ENCODE assay signal across 11 cellular contexts in the genomic region with DNA sequence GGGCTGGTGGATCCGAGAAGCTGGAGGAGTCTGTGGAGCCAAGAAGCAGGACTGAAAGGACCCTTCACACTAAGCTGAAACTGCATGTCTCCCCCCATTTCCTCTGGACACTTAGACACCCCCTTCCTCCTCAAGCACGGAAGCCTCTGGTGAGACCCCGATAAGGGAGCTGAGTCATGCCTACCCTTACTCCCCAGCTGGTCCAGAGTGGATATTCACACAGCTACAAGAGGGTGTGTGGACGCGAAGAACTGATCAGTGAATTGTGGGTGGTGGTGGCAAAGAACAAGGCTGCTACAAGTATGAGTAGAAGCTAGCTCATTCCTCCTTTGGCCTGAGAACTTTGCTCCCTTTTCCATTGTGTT. TPM values are rescaled to one million over a fixed set of nuclear protein-coding genes. Genes with fewer than 3 reads are reported as not detected.
DNase-seq lines count a peak whose midpoint lies in the region; ATAC-seq and TF ChIP-seq lines count a peak whose summit lies in the region.
"Had no signal": no experiment of that assay in that cellular context is flagged by ENCODE, and none has a peak within 500 bp of the region (broad histone marks: within the 10 kb centered on the region; RNA-seq: fewer than 3 reads in every experiment).

No MANE protein-coding gene starts in this region.

- intact Hi-C loops in heart left ventricle (cut with DNase I) (loop anchor here (1.0 to 5.0 kb wide), 8 partner anchors 35 to 80 kb away; a partner anchor contains a TSS), cardiac septum (cut with DNase I) (no loop called here), vagina (cut with DNase I) (loop anchor here (1.0 to 5.0 kb wide), 3 partner anchors 35 to 81 kb away; a partner anchor contains a TSS)

- H3K36me3 ChIP-seq in heart left ventricle: peaks cover 0 to 40% (median 37%) of the 10 kb centered on the region in 9 donors
- peaks cover 45% of the 10 kb centered on the region for H3K36me3 ChIP-seq in mesodermal cell (ENCODE audit: control insufficient read depth, insufficient read depth, low read length)
- peaks cover 0 to 32% of the 10 kb centered on the region in 2 donors for H3K36me3 ChIP-seq in vagina

- H3K27me3 ChIP-seq in heart left ventricle: no peaks in the 10 kb centered on the region
- no peaks in the 10 kb centered on the region for H3K27me3 ChIP-seq in vagina
- H3K27me3 ChIP-seq: BE2C had no signal

- WGBS in heart left ventricle, 4 donors: 11 to 33% (median 18%) methylated on average over 5 of the region's 5 CpGs
- 14% methylated on average over 1 of the region's 5 CpGs; no CpG with 5 or more reads in 1 of the 2 experiments for WGBS in mesodermal cell (ENCODE audit: insufficient coverage in 2 of 2), 2 experiments

- DNase-seq in heart left ventricle: peak in 1 of 5 donors; percentile 22
- no peak for DNase-seq in cardiac septum (ENCODE audit: low spot score)
- no peak for DNase-seq in choroid plexus epithelial cell (ENCODE audit: low read depth)
- no peak for DNase-seq in vagina (ENCODE audit: extremely low spot score in 2 of 2)
- no peak for DNase-seq in NOMO-1 (lab: John Stamatoyannopoulos, UW; ENCODE audit: unreplicated experiment in 2 of 2)
- no peak for DNase-seq in medulla oblongata (ENCODE audit: extremely low spot score)
- DNase-seq: BE2C, NCI-H2171 had no signal

- ATAC-seq in heart left ventricle (no peak), HG03469 (IDR thresholded peaks at IDR 0.05; ENCODE audit: unreplicated experiment) (no peak)

- H3K27ac ChIP-seq in heart left ventricle (peak overlapping the region; percentile 68 to 99 (median 98)), mesodermal cell (ENCODE audit: low read depth, low read length, severe bottlenecking) (peak overlapping the region; percentile 91), vagina (peak overlapping the region; percentile 75)

- H3K4me3 ChIP-seq in heart left ventricle (peak overlapping the region in 11 of 12 donors; percentile 10 to 98 (median 84)), choroid plexus epithelial cell (ENCODE audit: low read depth, low read length) (peak overlapping the region; percentile 46), mesodermal cell (ENCODE audit: extremely low read depth, insufficient read depth, low read length, poor library complexity, severe bottlenecking) (peak overlapping the region; percentile 94), vagina (peak overlapping the region; percentile 84 to 92)

- no peak for TF ChIP-seq CTCF in heart left ventricle (IDR thresholded peaks at IDR 0.05)
- no peak for TF ChIP-seq CTCF in choroid plexus epithelial cell (conservative IDR thresholded peaks at IDR 0.05; ENCODE audit: low read depth, low read length)
- TF ChIP-seq CTCF in vagina (IDR thresholded peaks at IDR 0.05): no peak

- peaks cover 7 to 60% (median 50%) of the 10 kb centered on the region in 12 donors for H3K4me1 ChIP-seq in heart left ventricle
- H3K4me1 ChIP-seq in mesodermal cell (ENCODE audit: control insufficient read depth, insufficient read depth, low read length, poor library complexity, severe bottlenecking): peaks cover 39% of the 10 kb centered on the region
- H3K4me1 ChIP-seq in vagina: peaks cover 57% of the 10 kb centered on the region

- H3K9me3 ChIP-seq in heart left ventricle: no peaks in the 10 kb centered on the region
- H3K9me3 ChIP-seq in mesodermal cell (ENCODE audit: control insufficient read depth, low read length): no peaks in the 10 kb centered on the region
- H3K9me3 ChIP-seq in vagina: no peaks in the 10 kb centered on the region
- H3K9me3 ChIP-seq: BE2C had no signal

- TF ChIP-seq POLR2A in heart left ventricle (IDR thresholded peaks at IDR 0.05): no peak
- TF ChIP-seq POLR2A in vagina (IDR thresholded peaks at IDR 0.05): no peak

RNA-seq across cellular contexts. Expression of a gene that starts 4.3 kb away (rescaled TPM):
- total RNA-seq in heart left ventricle: 100 to 1,000 TPM; 193 to 373 (median 261) TPM
- 100 to 1,000 TPM; 152 to 241 TPM for polyA plus RNA-seq in heart left ventricle
- total RNA-seq in cardiac septum: 291 TPM
- 146 TPM for polyA plus RNA-seq in mesodermal cell (2013, experiment 1 of 2)
- polyA plus RNA-seq in mesodermal cell (2013, experiment 2 of 2): 113 TPM
- total RNA-seq in vagina: 268 TPM

RNA-seq across cellular contexts. Expression of a gene that starts 4.8 kb away (rescaled TPM):
- total RNA-seq in heart left ventricle (10 to 100 TPM; 16.1 to 38.0 (median 25.5) TPM), cardiac septum (25.0 TPM), vagina (35.1 TPM)
- 10 to 100 TPM; 26.7 to 49.4 TPM for polyA plus RNA-seq in heart left ventricle
- polyA plus RNA-seq in mesodermal cell (2013, experiment 1 of 2): 34.7 TPM
- polyA plus RNA-seq in mesodermal cell (2013, experiment 2 of 2): 31.3 TPM

RNA-seq across cellular contexts. Expression of a gene that starts 21.4 kb away (rescaled TPM):
- total RNA-seq in heart left ventricle (10 to 100 TPM; 52.1 to 93.8 (median 65.5) TPM), cardiac septum (98.6 TPM), vagina (77.3 TPM)
- 10 to 100 TPM; 54.1 to 96.2 TPM for polyA plus RNA-seq in heart left ventricle
- polyA plus RNA-seq in mesodermal cell (2013, experiment 1 of 2): 78.5 TPM
- 58.0 TPM for polyA plus RNA-seq in mesodermal cell (2013, experiment 2 of 2)

RNA-seq across cellular contexts. Expression of a gene that starts 21.4 kb away (rescaled TPM):
- total RNA-seq in heart left ventricle (10 to 100 TPM; 25.4 to 38.8 (median 32.7) TPM), cardiac septum (40.0 TPM), vagina (16.2 TPM)
- 10 to 100 TPM; 14.7 to 29.8 TPM for polyA plus RNA-seq in heart left ventricle
- polyA plus RNA-seq in mesodermal cell (2013, experiment 1 of 2): 19.8 TPM
- 18.2 TPM for polyA plus RNA-seq in mesodermal cell (2013, experiment 2 of 2)

RNA-seq across cellular contexts. Expression of a gene that starts 26.4 kb away (rescaled TPM):
- total RNA-seq in heart left ventricle (not detected), cardiac septum (not detected), vagina (not detected)
- under 1 TPM in 1 of 2 donors, not detected in 1; 0.26 TPM for polyA plus RNA-seq in heart left ventricle
- polyA plus RNA-seq in mesodermal cell (2013, experiment 1 of 2): 1.4 TPM
- polyA plus RNA-seq in mesodermal cell (2013, experiment 2 of 2): not detected
- total RNA-seq: myocyte had no signal
